ENCODE assay signal across 8 cellular contexts in genomic region chr14:78836777-78837176, GRCh38.
DNase-seq lines count a peak whose midpoint lies in the region; ATAC-seq, FAIRE-seq and TF ChIP-seq lines count a peak whose summit lies in the region.

No MANE protein-coding gene starts in this region.

- peak; percentile 78 for ATAC-seq in HepG2
- no peak for ATAC-seq in CD8-positive, alpha-beta T cell

- H3K4me3 Mint-ChIP-seq in brain, result no peak overlapping the region
- no peak overlapping the region for H3K4me3 Mint-ChIP-seq in CD8-positive, alpha-beta T cell

- FAIRE-seq in GM19239 (lab: Jason Lieb, UNC) (no peak), HepG2 (lab: Jason Lieb, UNC) (peak; percentile 34)

- POLR2A ChIA-PET in HepG2 (lab: Yijun Ruan, JAX), result no interaction called here
- POLR2A ChIA-PET in CD8-positive, alpha-beta T cell (lab: Charles Lee), result no interaction called here

- no peaks in the 10 kb centered on the region for H3K79me2 ChIP-seq in HepG2 (ENCODE audit: insufficient read depth, low read length)

- TF ChIP-seq RAD21 in HepG2 (CRISPR knock-in tag; IDR thresholded peaks at IDR 0.05), result no peak

- peaks cover 4% of the 10 kb centered on the region for H3K27me3 Mint-ChIP-seq in brain
- H3K27me3 Mint-ChIP-seq in CD8-positive, alpha-beta T cell (ENCODE audit: low read depth), result peaks cover 6% of the 10 kb centered on the region

- H3K36me3 ChIP-seq in HepG2 (replicated peaks in 1 of 2; ENCODE audit: control insufficient read depth in 1 of 2, insufficient read depth in 2 of 2, low read length in 2 of 2), result no peaks in the 10 kb centered on the region
- no peaks in the 10 kb centered on the region for H3K36me3 ChIP-seq in CD8-positive, alpha-beta T cell (ENCODE audit: insufficient read depth, low read length)

- no peak overlapping the region for H3K9ac ChIP-seq in HepG2 (ENCODE audit: insufficient read depth, low read depth, low read length)

- no peaks in the 10 kb centered on the region for H4K20me1 ChIP-seq in HepG2 (ENCODE audit: insufficient read depth, low read length)

- H3K4me3 ChIP-seq in HepG2 (replicated peaks in 1 of 3; ENCODE audit: insufficient read depth in 1 of 3, low read depth in 2 of 3, low read length in 3 of 3), result no peak overlapping the region
- H3K4me3 ChIP-seq in CD8-positive, alpha-beta T cell (ENCODE audit: low read depth, low read length), result no peak overlapping the region

- CTCF ChIA-PET in HepG2 (lab: Yijun Ruan, JAX; ENCODE audit: low intra/inter-chr PET ratio, low total read pairs), result interaction anchor here (1.1 kb wide), 1 partner anchor 815 kb away, joined by 5 read pairs; no protein-coding TSS in a partner anchor
- CTCF ChIA-PET in CD8-positive, alpha-beta T cell (lab: Charles Lee), result no interaction called here

- H2AFZ ChIP-seq in HepG2 (ENCODE audit: low read length), result no peak overlapping the region

- H3K36me3 Mint-ChIP-seq in brain, result no peaks in the 10 kb centered on the region
- H3K36me3 Mint-ChIP-seq in CD8-positive, alpha-beta T cell, result no peaks in the 10 kb centered on the region

- peaks cover 47% of the 10 kb centered on the region for H3K4me1 Mint-ChIP-seq in brain
- H3K4me1 Mint-ChIP-seq in CD8-positive, alpha-beta T cell (ENCODE audit: low read depth), result no peaks in the 10 kb centered on the region

- WGBS in HepG2 (ENCODE audit: low lambda C conversion rate), result 2% methylated on average over 4 of the region's 4 CpGs

- TF ChIP-seq CTCF in brain (conservative IDR thresholded peaks at IDR 0.05) (peak; percentile 63 to 72), HepG2 (CRISPR knock-in tag; IDR thresholded peaks at IDR 0.05) (peak; percentile 63)
- TF ChIP-seq CTCF in CD8-positive, alpha-beta T cell (IDR thresholded peaks at IDR 0.05), result no peak

- no peaks in the 10 kb centered on the region for H3K9me3 ChIP-seq in HepG2 (ENCODE audit: low read length)
- H3K9me3 ChIP-seq in CD8-positive, alpha-beta T cell (ENCODE audit: low read length), result no peaks in the 10 kb centered on the region

- peak; percentile 32 for DNase-seq in Caki2 (ENCODE audit: low read depth)
- DNase-seq in GM19239 (ENCODE audit: insufficient read length, low spot score), result peak; percentile 4
- DNase-seq in HUDEP-2 (lab: John Stamatoyannopoulos, UW; ENCODE audit: unreplicated experiment in 76 of 76), result peak in 47 of 76 experiments; percentile 2 to 75 (median 30)
- DNase-seq in NCI-H774 (lab: John Stamatoyannopoulos, UW), result peak; percentile 7
- DNase-seq in HepG2 (ENCODE audit: low spot score), result peak; percentile 37
- DNase-seq in CD8-positive, alpha-beta T cell, result no peak
- no peak for DNase-seq in activated CD8-positive, alpha-beta memory T cell treated with anti-CD3 and anti-CD28 coated beads, Interleukin-2, amount 50 U/mL, for 4 hours

- TF ChIP-seq EP300 in HepG2 (IDR thresholded peaks at IDR 0.05; ENCODE audit: low read depth in 2 of 2, low read length in 2 of 2), result no peak
- TF ChIP-seq EP300 in HepG2 (CRISPR knock-in tag; IDR thresholded peaks at IDR 0.05; ENCODE audit: borderline replicate concordance), result no peak

- in situ Hi-C loops in Caki2 (cut with HindIII; ENCODE audit: low pct_unique_long_range_greater_than_20kb, low sequenced_read_pairs) (no loop called here), HepG2 (cut with HindIII; ENCODE audit: extremely low pct_ligation_motif_present, low pct_unique_long_range_greater_than_20kb) (loop anchor here (25.0 kb wide), 2 partner anchors 674 to 824 kb away; partner anchors contain the start of gene NRXN3)

- H3K9me3 Mint-ChIP-seq in brain, result no peaks in the 10 kb centered on the region
- no peaks in the 10 kb centered on the region for H3K9me3 Mint-ChIP-seq in CD8-positive, alpha-beta T cell

- no TSS peak for BruUV-seq in HepG2 (replicated peaks; lab: Mats Ljungman, UMichigan)

- H3K4me2 ChIP-seq in HepG2 (ENCODE audit: low read depth, low read length), result no peak overlapping the region

- intact Hi-C loops in HepG2 (cut with micrococcal nuclease; ENCODE audit: unreplicated experiment), result loop anchor here (2.0 kb wide), 1 partner anchor 46 kb away; no protein-coding TSS in a partner anchor
- intact Hi-C loops in CD8-positive, alpha-beta T cell (cut with DNase I, micrococcal nuclease), result no loop called here

- peak overlapping the region in 3 of 5 experiments; percentile 15 to 48 (median 35) for H3K27ac Mint-ChIP-seq in brain
- H3K27ac Mint-ChIP-seq in CD8-positive, alpha-beta T cell, result no peak overlapping the region

- TF ChIP-seq POLR2A in HepG2 (IDR thresholded peaks at IDR 0.05; ENCODE audit: insufficient read depth in 1 of 2, low read depth in 2 of 2, low read length in 2 of 2), result no peak

- no peak overlapping the region for H3K27ac ChIP-seq in HepG2 (ENCODE audit: extremely low read length, insufficient read depth, low read length)
- no peak overlapping the region for H3K27ac ChIP-seq in CD8-positive, alpha-beta T cell (ENCODE audit: low read depth, low read length)

- H3K27me3 ChIP-seq in HepG2 (ENCODE audit: control insufficient read depth in 1 of 2, insufficient read depth in 2 of 2, low read length in 2 of 2), result no peaks in the 10 kb centered on the region
- no peaks in the 10 kb centered on the region for H3K27me3 ChIP-seq in CD8-positive, alpha-beta T cell (ENCODE audit: insufficient read depth, low read length)

- H3K4me1 ChIP-seq in HepG2 (ENCODE audit: insufficient read depth, low read length), result no peaks in the 10 kb centered on the region
- H3K4me1 ChIP-seq in CD8-positive, alpha-beta T cell (ENCODE audit: insufficient read depth, low read length), result no peaks in the 10 kb centered on the region

TF ChIP-seq in HepG2, 621 proteins besides CTCF, POLR2A, EP300 and RAD21:
- TF ChIP-seq ZNF879 (CRISPR knock-in tag; IDR thresholded peaks at IDR 0.05) (no peak), STAG1 (CRISPR knock-in tag; IDR thresholded peaks at IDR 0.05) (peak; percentile 48), ISX (CRISPR knock-in tag; conservative IDR thresholded peaks at IDR 0.05) (no peak), MIXL1 (CRISPR knock-in tag; IDR thresholded peaks at IDR 0.05) (peak; percentile 70; the same call in 1 of the 2 replicates), ZNF660 (CRISPR knock-in tag; IDR thresholded peaks at IDR 0.05; ENCODE audit: borderline replicate concordance, low read depth) (no peak)

Comparison
In these comparisons a context has a peak if more than half of its experiments do, and no peak if none do; other contexts are left out.
1. DNase-seq: peak in Caki2 (single experiment), GM19239 (single experiment), HUDEP-2 (47 of 76), NCI-H774 (single experiment) and HepG2 (single experiment); none in CD8-positive, alpha-beta T cell (0 of 7) and activated CD8-positive, alpha-beta memory T cell treated with anti-CD3 and anti-CD28 coated beads, Interleukin-2, amount 50 U/mL, for 4 hours (single experiment).